ENCODE assay signal across 8 cellular contexts in the genomic region with DNA sequence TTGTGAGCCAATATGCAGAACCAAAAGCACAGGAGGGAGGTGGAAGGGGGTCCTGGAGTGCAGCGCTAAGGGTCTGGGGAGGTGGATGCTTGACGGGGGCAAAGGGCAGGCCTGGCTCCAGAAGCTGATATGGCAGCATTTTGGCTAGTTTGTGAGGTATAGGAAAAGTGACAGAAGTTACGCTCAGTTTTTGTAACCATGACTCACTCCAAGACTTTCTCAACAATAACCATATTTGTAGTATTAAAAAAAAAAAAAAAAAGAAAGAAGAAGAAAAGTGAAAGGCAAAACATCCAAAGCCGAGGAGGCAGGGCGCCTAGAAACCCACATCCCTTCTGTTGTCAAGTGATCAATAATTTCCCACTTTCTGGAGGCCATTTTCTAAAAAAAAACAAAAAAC.
DNase-seq lines count a peak whose midpoint lies in the region; ATAC-seq, FAIRE-seq and TF ChIP-seq lines count a peak whose summit lies in the region.

No MANE protein-coding gene starts in this region.

- peak; percentile 61 for DNase-seq in EL
- peak; percentile 77 for DNase-seq in activated CD4-positive, alpha-beta T cell treated with anti-CD3 and anti-CD28 coated beads for 48 hours
- no peak for DNase-seq in dorsolateral prefrontal cortex
- peak in 2 of 3 donors; percentile 55 to 56 for DNase-seq in stimulated activated CD4-positive, alpha-beta T cell treated with anti-CD3 and anti-CD28 coated beads, Interleukin-12 subunit alpha, Interleukin-12 subunit beta, amount 100 ng/mL, for 48 hours (ENCODE audit: low read depth in 2 of 3, low spot score in 1 of 3)
- DNase-seq in NCI-H2081 treated with DMSO at 0.1 percent for 48 hours (lab: John Stamatoyannopoulos, UW), result no peak
- no peak for DNase-seq in small intestine
- DNase-seq in type B pancreatic cell (ENCODE audit: extremely low spot score, unreplicated experiment), result no peak

- H3K4me3 ChIP-seq in dorsolateral prefrontal cortex (no peak overlapping the region), small intestine (ENCODE audit: low read depth in 1 of 2, low read length in 2 of 2) (no peak overlapping the region)

- H3K27ac Mint-ChIP-seq in type B pancreatic cell, result no peak overlapping the region

- H3K27ac ChIP-seq in dorsolateral prefrontal cortex, result peak overlapping the region in 49 of 59 donors; percentile 3 to 96 (median 85)
- H3K27ac ChIP-seq in small intestine (ENCODE audit: low read depth in 1 of 2, low read length in 1 of 2), result peak overlapping the region in 1 of 2 donors; percentile 90

- peaks cover 0 to 8% of the 10 kb centered on the region in 2 donors for H3K4me1 ChIP-seq in small intestine (ENCODE audit: control insufficient read depth in 2 of 2, insufficient read depth in 1 of 2, low read depth in 1 of 2, low read length in 1 of 2)

- H3K9me3 Mint-ChIP-seq in type B pancreatic cell, result no peaks in the 10 kb centered on the region

- FAIRE-seq in small intestine (lab: Jason Lieb, UNC), result no peak

- H3K4me1 Mint-ChIP-seq in type B pancreatic cell (ENCODE audit: unreplicated experiment), result peaks cover 52% of the 10 kb centered on the region

- no peaks in the 10 kb centered on the region for H3K27me3 ChIP-seq in dorsolateral prefrontal cortex
- H3K27me3 ChIP-seq in small intestine (ENCODE audit: control insufficient read depth in 2 of 2, insufficient read depth in 2 of 2, low read length in 2 of 2), result no peaks in the 10 kb centered on the region

- H3K36me3 ChIP-seq in small intestine (ENCODE audit: control insufficient read depth in 2 of 2, insufficient read depth in 2 of 2, low read length in 2 of 2), result peaks cover 0 to 7% of the 10 kb centered on the region in 2 donors

- 60 to 88% (median 79%) methylated on average over 5 of the region's 5 CpGs for WGBS in small intestine, 3 donors

- no peak for ATAC-seq in HG02870 (IDR thresholded peaks at IDR 0.05; ENCODE audit: unreplicated experiment)

- H3K9me3 ChIP-seq in small intestine (ENCODE audit: control insufficient read depth, low read depth), result no peaks in the 10 kb centered on the region

- TF ChIP-seq CTCF in dorsolateral prefrontal cortex (IDR thresholded peaks at IDR 0.05 in 54 of 56, conservative IDR thresholded peaks at IDR 0.05 in 2 of 56; ENCODE audit: low read depth in 1 of 56, partially characterized antibody in 56 of 56) (no peak), type B pancreatic cell (conservative IDR thresholded peaks at IDR 0.05) (no peak)

- H3K4me3 Mint-ChIP-seq in type B pancreatic cell, result no peak overlapping the region

- intact Hi-C loops in dorsolateral prefrontal cortex (cut with DNase I), result loop anchor here in 1 of 2 donors (10.0 kb wide), 1 partner anchor 454 kb away; no protein-coding TSS in a partner anchor

- H3K36me3 Mint-ChIP-seq in type B pancreatic cell, result peaks cover 8% of the 10 kb centered on the region

- no peaks in the 10 kb centered on the region for H3K27me3 Mint-ChIP-seq in type B pancreatic cell

Comparison
In these comparisons a context has a peak if more than half of its experiments do, and no peak if none do; other contexts are left out.
1. DNase-seq: peak in EL (single experiment), activated CD4-positive, alpha-beta T cell treated with anti-CD3 and anti-CD28 coated beads for 48 hours (single experiment) and stimulated activated CD4-positive, alpha-beta T cell treated with anti-CD3 and anti-CD28 coated beads, Interleukin-12 subunit alpha, Interleukin-12 subunit beta, amount 100 ng/mL, for 48 hours (2 of 3); none in dorsolateral prefrontal cortex (0 of 10), NCI-H2081 treated with DMSO at 0.1 percent for 48 hours (single experiment), small intestine (single experiment) and type B pancreatic cell (single experiment).